ENCODE assay signal across 22 cellular contexts in the genomic region with DNA sequence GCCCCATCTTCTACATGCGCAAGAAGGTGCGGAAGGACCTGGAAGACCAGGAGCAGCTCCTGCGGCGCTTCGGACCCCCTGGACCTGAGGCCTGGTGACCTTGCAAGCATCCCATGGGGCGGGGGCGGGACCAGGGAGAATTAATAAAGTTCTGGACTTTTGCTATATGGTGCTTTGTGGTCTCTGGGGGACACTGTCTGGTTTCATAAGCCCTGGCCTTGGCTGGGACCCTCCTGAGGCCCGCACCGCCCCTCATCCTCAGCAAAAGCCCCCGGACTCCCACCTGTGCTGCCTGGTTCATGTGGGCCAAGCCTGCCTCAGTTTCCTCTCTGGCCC. TPM values are rescaled to one million over a fixed set of nuclear protein-coding genes. Genes with fewer than 3 reads are reported as not detected.
DNase-seq lines count a peak whose midpoint lies in the region; ATAC-seq and TF ChIP-seq lines count a peak whose summit lies in the region.
"Had no signal": no experiment of that assay in that cellular context is flagged by ENCODE, and none has a peak within 500 bp of the region (broad histone marks: within the 10 kb centered on the region; RNA-seq: fewer than 3 reads in every experiment).

No MANE protein-coding gene starts in this region.

- in situ Hi-C loops in GM13977 (cut with MboI; ENCODE audit: low pct_unique_long_range_greater_than_20kb, low sequenced_read_pairs, unreplicated experiment) = no loop called here

- peaks cover 18% of the 10 kb centered on the region for H3K36me3 Mint-ChIP-seq in IgD-negative memory B cell
- H3K36me3 Mint-ChIP-seq in activated B cell treated with CpG ODN at 0.5 μM for 24 hours (ENCODE audit: low read depth) = peaks cover 40% of the 10 kb centered on the region
- H3K36me3 Mint-ChIP-seq in stimulated activated memory B cell treated with anti-CD40 and anti-IgM and Interleukin-4, amounts not matched to agents 10 μg/mL and 1 μg/mL and 100 μg/mL, for 72 hours = peaks cover 54% of the 10 kb centered on the region

- no peak for ATAC-seq in activated B cell treated with CpG ODN at 0.5 μM for 24 hours (ENCODE audit: low read depth)
- ATAC-seq in stimulated activated memory B cell treated with anti-CD40 and anti-IgM and Interleukin-4, amounts not matched to agents 10 μg/mL and 1 μg/mL and 100 μg/mL, for 72 hours = no peak
- ATAC-seq: HepG2, SK-N-SH treated with all-trans-retinoic acid at 6 μM for 48 hours had no signal

- no peak for DNase-seq in activated B cell treated with CpG ODN at 0.5 μM for 24 hours
- no peak for DNase-seq in NCI-H345 treated with DMSO at 0.1 percent for 48 hours (lab: John Stamatoyannopoulos, UW; ENCODE audit: unreplicated experiment)
- no peak for DNase-seq in GM13977 (ENCODE audit: low spot score)
- no peak for DNase-seq in NCI-H1436 (lab: John Stamatoyannopoulos, UW)
- DNase-seq: DMS79, HFFc6, MM.1S, NCI-H1092 treated with DMSO at 0.1 percent for 48 hours, NCI-H1694, NCI-H510A, NCI-H748 treated with DMSO at 0.1 percent for 48 hours, PC-3, SIG-M5, T-helper 1 cell had no signal

- peak overlapping the region; percentile 99 to 100 (median 100) for H3K4me3 Mint-ChIP-seq in IgD-negative memory B cell
- peak overlapping the region; percentile 95 for H3K4me3 Mint-ChIP-seq in activated B cell treated with CpG ODN at 0.5 μM for 24 hours
- peak overlapping the region; percentile 97 for H3K4me3 Mint-ChIP-seq in stimulated activated memory B cell treated with anti-CD40 and anti-IgM and Interleukin-4, amounts not matched to agents 10 μg/mL and 1 μg/mL and 100 μg/mL, for 72 hours
- H3K4me3 Mint-ChIP-seq: HFFc6 had no signal

- H3K4me1 ChIP-seq in ES-I3 (ENCODE audit: insufficient read depth, low read length) = peaks cover 8% of the 10 kb centered on the region; the same call in 1 of the 2 replicates

- peak overlapping the region; percentile 48; the same call in 1 of the 2 replicates for H3K9ac ChIP-seq in ES-I3 (ENCODE audit: low read depth, low read length)

- H3K27ac Mint-ChIP-seq in IgD-negative memory B cell (peak overlapping the region; percentile 96 to 100 (median 96)), activated B cell treated with CpG ODN at 0.5 μM for 24 hours (peak overlapping the region; percentile 97)
- peak overlapping the region; percentile 91 for H3K27ac Mint-ChIP-seq in stimulated activated memory B cell treated with anti-CD40 and anti-IgM and Interleukin-4, amounts not matched to agents 10 μg/mL and 1 μg/mL and 100 μg/mL, for 72 hours
- H3K27ac Mint-ChIP-seq: HFFc6 had no signal

- no peak for TF ChIP-seq CTCF in activated B cell treated with CpG ODN at 0.5 μM for 24 hours (IDR thresholded peaks at IDR 0.05)
- no peak for TF ChIP-seq CTCF in GM13977 (IDR thresholded peaks at IDR 0.05; ENCODE audit: extremely low read depth, insufficient read depth, missing control alignments)

- CTCF ChIA-PET in activated B cell treated with CpG ODN at 0.5 μM for 24 hours (lab: Charles Lee) = interaction anchor here (1.1 kb wide), 1 partner anchor 43 kb away, joined by 4 read pairs; no protein-coding TSS in a partner anchor

- peaks cover 20 to 26% (median 23%) of the 10 kb centered on the region in 3 donors for H3K4me1 Mint-ChIP-seq in IgD-negative memory B cell
- H3K4me1 Mint-ChIP-seq in activated B cell treated with CpG ODN at 0.5 μM for 24 hours = peaks cover 66% of the 10 kb centered on the region
- peaks cover 75% of the 10 kb centered on the region for H3K4me1 Mint-ChIP-seq in stimulated activated memory B cell treated with anti-CD40 and anti-IgM and Interleukin-4, amounts not matched to agents 10 μg/mL and 1 μg/mL and 100 μg/mL, for 72 hours

- H3K27me3 Mint-ChIP-seq in IgD-negative memory B cell (no peaks in the 10 kb centered on the region), activated B cell treated with CpG ODN at 0.5 μM for 24 hours (no peaks in the 10 kb centered on the region)
- no peaks in the 10 kb centered on the region for H3K27me3 Mint-ChIP-seq in stimulated activated memory B cell treated with anti-CD40 and anti-IgM and Interleukin-4, amounts not matched to agents 10 μg/mL and 1 μg/mL and 100 μg/mL, for 72 hours

- POLR2A ChIA-PET in activated B cell treated with CpG ODN at 0.5 μM for 24 hours (lab: Charles Lee) = interaction anchor here (0.6 to 8.4 kb wide), 12 partner anchors 12 to 387 kb away, joined by 3 to 282 read pairs (median 16); a partner anchor contains a TSS

- H3K36me3 ChIP-seq in ES-I3 (ENCODE audit: insufficient read depth, low read length) = no peaks in the 10 kb centered on the region

- H3K9me3 Mint-ChIP-seq in IgD-negative memory B cell (no peaks in the 10 kb centered on the region), activated B cell treated with CpG ODN at 0.5 μM for 24 hours (no peaks in the 10 kb centered on the region)
- no peaks in the 10 kb centered on the region for H3K9me3 Mint-ChIP-seq in stimulated activated memory B cell treated with anti-CD40 and anti-IgM and Interleukin-4, amounts not matched to agents 10 μg/mL and 1 μg/mL and 100 μg/mL, for 72 hours
- H3K9me3 Mint-ChIP-seq: HFFc6 had no signal

- intact Hi-C loops in activated B cell treated with CpG ODN at 0.5 μM for 24 hours (cut with micrococcal nuclease) = loop anchor here (1.0 kb wide), 1 partner anchor 13 kb away; no protein-coding TSS in a partner anchor

- H3K9me3 ChIP-seq in ES-I3 (ENCODE audit: control insufficient read depth, insufficient read depth, low read length) = no peaks in the 10 kb centered on the region

RNA-seq across cellular contexts. Expression of a gene that starts 0.9 kb away (rescaled TPM):
- polyA plus RNA-seq in IgD-negative memory B cell = 403 TPM
- 280 and 324 TPM in 2 replicates for total RNA-seq in activated B cell treated with CpG ODN at 0.5 μM for 24 hours
- total RNA-seq: HFFc6, LHCN-M2, PC-3 had no signal
- polyA plus RNA-seq: HepG2 had no signal

RNA-seq across cellular contexts. Expression of a gene that starts 14.9 kb away (rescaled TPM):
- 1.3 TPM for polyA plus RNA-seq in IgD-negative memory B cell
- total RNA-seq in activated B cell treated with CpG ODN at 0.5 μM for 24 hours = 1.1 and 1.4 TPM in 2 replicates
- total RNA-seq: A673, G401, HepG2, HFFc6, PC-3 had no signal
- polyA plus RNA-seq: HepG2 had no signal

RNA-seq across cellular contexts. Expression of a gene that starts 33.7 kb away (rescaled TPM):
- 32.8 TPM for polyA plus RNA-seq in IgD-negative memory B cell
- total RNA-seq in activated B cell treated with CpG ODN at 0.5 μM for 24 hours = 58.8 and 65.5 TPM in 2 replicates

RNA-seq across cellular contexts. Expression of a gene that starts 41.6 kb away (rescaled TPM):
- polyA plus RNA-seq in IgD-negative memory B cell = 130 TPM
- total RNA-seq in activated B cell treated with CpG ODN at 0.5 μM for 24 hours = 66.9 and 79.5 TPM in 2 replicates

RNA-seq across cellular contexts. Expression of a gene that starts 52.4 kb away (rescaled TPM):
- polyA plus RNA-seq in IgD-negative memory B cell = 4.2 TPM
- 1.4 and 2.4 TPM in 2 replicates for total RNA-seq in activated B cell treated with CpG ODN at 0.5 μM for 24 hours
- total RNA-seq: HepG2 had no signal
- polyA plus RNA-seq: HepG2 had no signal
